Comparison of ENCODE assay signal across 10 cellular contexts in genomic region chr16:50155925-50156324, GRCh38. TPM values are rescaled to one million over a fixed set of nuclear protein-coding genes. Genes with fewer than 3 reads are reported as not detected.
DNase-seq lines count a peak whose midpoint lies in the region; ATAC-seq, FAIRE-seq and TF ChIP-seq lines count a peak whose summit lies in the region.
"Had no signal": no experiment of that assay in that cellular context is flagged by ENCODE, and none has a peak within 500 bp of the region (broad histone marks: within the 10 kb centered on the region; RNA-seq: fewer than 3 reads in every experiment).

No MANE protein-coding gene starts in this region.

- H3K9me3 ChIP-seq in esophagus muscularis mucosa: no peaks in the 10 kb centered on the region

- H3K27ac ChIP-seq in esophagus muscularis mucosa (replicated peaks in 1 of 4) (peak overlapping the region; percentile 90 to 96 (median 92)), rectal smooth muscle tissue (ENCODE audit: low read depth, low read length) (no peak overlapping the region)

- TF ChIP-seq CTCF in Calu3 (IDR thresholded peaks at IDR 0.05; ENCODE audit: unreplicated experiment) (no peak), esophagus muscularis mucosa (IDR thresholded peaks at IDR 0.05) (no peak)

- H3K9me3 Mint-ChIP-seq in Calu3 (ENCODE audit: low read depth, unreplicated experiment): no peaks in the 10 kb centered on the region

- no peak for TF ChIP-seq POLR2A in esophagus muscularis mucosa (IDR thresholded peaks at IDR 0.05; ENCODE audit: low read depth)

- H3K36me3 Mint-ChIP-seq in Calu3 (ENCODE audit: insufficient read depth, unreplicated experiment): peaks cover 40% of the 10 kb centered on the region

- peak overlapping the region; percentile 80 for H3K4me3 Mint-ChIP-seq in Calu3 (ENCODE audit: low read depth, unreplicated experiment)

- no peaks in the 10 kb centered on the region for H3K36me3 ChIP-seq in esophagus muscularis mucosa
- no peaks in the 10 kb centered on the region for H3K36me3 ChIP-seq in rectal smooth muscle tissue (ENCODE audit: control insufficient read depth, insufficient read depth, low read length)

- FAIRE-seq in HTR-8/SVneo (lab: Jason Lieb, UNC): no peak

- no peak for ATAC-seq in GM21619 (IDR thresholded peaks at IDR 0.05; ENCODE audit: unreplicated experiment)

- no peak overlapping the region for H3K27ac Mint-ChIP-seq in Calu3 (ENCODE audit: unreplicated experiment)

- H3K4me1 Mint-ChIP-seq in Calu3 (ENCODE audit: low read depth, unreplicated experiment): peaks cover 51% of the 10 kb centered on the region

- DNase-seq in Calu3 (no peak), NCI-H82 treated with DMSO at 0.1 percent for 48 hours (lab: John Stamatoyannopoulos, UW; ENCODE audit: unreplicated experiment) (peak; percentile 68), esophagus muscularis mucosa (ENCODE audit: extremely low spot score) (no peak), NCI-H146 (lab: John Stamatoyannopoulos, UW) (no peak), HTR-8/SVneo (ENCODE audit: insufficient read length, low spot score) (no peak), NCI-H526 treated with DMSO at 0.1 percent for 48 hours (lab: John Stamatoyannopoulos, UW) (no peak)
- DNase-seq: NCI-H1436, T-helper 9 cell had no signal

- CTCF ChIA-PET in Calu3 (lab: Charles Lee): interaction anchor here (1.1 to 2.1 kb wide), 4 partner anchors 11 to 55 kb away, joined by 3 to 10 read pairs (median 4); no protein-coding TSS in a partner anchor

- no peak overlapping the region for H3K9ac ChIP-seq in rectal smooth muscle tissue (ENCODE audit: low read length)

- intact Hi-C loops in Calu3 (cut with micrococcal nuclease; ENCODE audit: unreplicated experiment) (loop anchor here (5.0 kb wide), 2 partner anchors 46 to 129 kb away; partner anchors contain the start of gene CNEP1R1), esophagus muscularis mucosa (cut with DNase I) (loop anchor here (10.0 kb wide), 2 partner anchors 179 to 209 kb away; partner anchors contain the start of gene BRD7)

- no peak for TF ChIP-seq EP300 in esophagus muscularis mucosa (IDR thresholded peaks at IDR 0.05)

- peak overlapping the region; percentile 65 to 88 (median 72) for H3K4me3 ChIP-seq in esophagus muscularis mucosa
- peak overlapping the region; percentile 95 for H3K4me3 ChIP-seq in rectal smooth muscle tissue (ENCODE audit: low read length)

- WGBS in esophagus muscularis mucosa: 39% methylated on average over 1 of the region's 1 CpG

- H3K27me3 ChIP-seq in esophagus muscularis mucosa (no peaks in the 10 kb centered on the region), rectal smooth muscle tissue (ENCODE audit: control insufficient read depth, insufficient read depth, low read length) (no peaks in the 10 kb centered on the region)

- no TSS peak for BruUV-seq in Calu3 (replicated peaks; lab: Mats Ljungman, UMichigan)

- no peaks in the 10 kb centered on the region for H3K27me3 Mint-ChIP-seq in Calu3 (ENCODE audit: unreplicated experiment)

- H3K4me1 ChIP-seq in esophagus muscularis mucosa (peaks cover 44 to 75% (median 71%) of the 10 kb centered on the region in 4 donors), rectal smooth muscle tissue (ENCODE audit: control insufficient read depth, insufficient read depth, low read length) (peaks cover 12% of the 10 kb centered on the region)

RNA-seq across cellular contexts. Expression of gene TENT4B, which starts 2.8 kb away (rescaled TPM):
- total RNA-seq in Calu3 (2022) (21.7 and 24.4 TPM in 2 replicates), esophagus muscularis mucosa (10 to 100 TPM in 3 of 4 donors, 1 to 10 TPM in 1; 9.9 to 18.3 (median 16.7) TPM)
